ENCODE assay signal across 24 cellular contexts in the genomic region with DNA sequence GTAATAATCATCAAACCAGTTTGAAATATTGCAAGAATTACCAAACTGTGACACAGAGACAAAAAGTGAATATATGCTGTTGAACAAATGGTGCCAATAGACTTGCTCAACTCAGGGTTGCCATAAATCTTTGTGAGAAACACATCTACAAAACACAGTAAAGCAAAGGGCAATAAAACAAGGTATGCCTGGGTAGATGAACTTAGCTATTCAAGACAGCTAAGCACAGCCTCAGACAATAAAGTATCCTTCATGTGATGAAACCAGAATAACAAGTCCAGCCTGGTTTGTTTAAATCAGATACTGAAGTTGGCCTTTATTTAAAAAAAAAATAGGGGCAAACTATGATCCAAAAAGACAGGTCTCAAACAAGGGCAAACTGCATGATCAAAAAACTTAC. TPM values are rescaled to one million over a fixed set of nuclear protein-coding genes. Genes with fewer than 3 reads are reported as not detected.
"Had no signal": no experiment of that assay in that cellular context is flagged by ENCODE, and none has a peak within 500 bp of the region (broad histone marks: within the 10 kb centered on the region; RNA-seq: fewer than 3 reads in every experiment).

No MANE protein-coding gene starts in this region.

- H3K4me3 ChIP-seq: coronary artery, heart right ventricle, lower lobe of right lung, psoas muscle, right atrium auricular region, tibial artery had no signal

- H3K27me3 ChIP-seq: heart right ventricle, right atrium auricular region, tibial artery had no signal

- H3K4me1 ChIP-seq: heart right ventricle, lower lobe of right lung, psoas muscle, right atrium auricular region, tibial artery had no signal

- H3K9me3 ChIP-seq: heart right ventricle, lower lobe of right lung, psoas muscle, right atrium auricular region, tibial artery had no signal

- ATAC-seq: heart right ventricle, left lobe of liver, lower lobe of right lung, natural killer cell, psoas muscle had no signal

- H3K27ac ChIP-seq: coronary artery, heart right ventricle, lower lobe of right lung, psoas muscle, right atrium auricular region, tibial artery had no signal

- DNase-seq: activated CD4-positive, alpha-beta T cell treated with anti-CD3 and anti-CD28 coated beads for 4 hours; activated CD4-positive, alpha-beta T cell treated with anti-CD3 and anti-CD28 coated beads, Interleukin-2, amount 50 U/mL, for 48 hours; activated CD4-positive, CD25-positive, alpha-beta regulatory T cell; activated CD8-positive, alpha-beta memory T cell treated with anti-CD3 and anti-CD28 coated beads, Interleukin-2, amount 50 U/mL, for 48 hours; activated effector memory CD4-positive, alpha-beta T cell treated with Interleukin-2 at 50 U/mL for 16 hours; activated naive CD4-positive, alpha-beta T cell treated with anti-CD3 and anti-CD28 coated beads, Interleukin-2, amount 10 ng/mL, durations not matched to agents 7 days and 5 days; activated T-cell treated with anti-CD3 and anti-CD28 coated beads, Interleukin-2, amount 50 U/mL, for 48 hours; amygdala; cerebellar nuclear complex; foreskin fibroblast; heart right ventricle; kidney; lower lobe of right lung; natural killer cell; psoas muscle; stimulated activated CD4-positive, alpha-beta T cell treated with anti-CD3 and anti-CD28 coated beads, Interleukin-12 subunit alpha, Interleukin-12 subunit beta, amount 100 ng/mL, for 4 hours; stimulated activated CD4-positive, alpha-beta T cell treated with anti-CD3 and anti-CD28 coated beads, Interleukin-4, amount 100 ng/mL, for 4 hours; T-helper 1 cell; T-helper 9 cell; tibial artery had no signal

RNA-seq across cellular contexts. Expression of a gene that starts 58.4 kb away (rescaled TPM):
- total RNA-seq: osteoblast had no signal
